18 cellular contexts compared by ENCODE assay signal in the genomic region with DNA sequence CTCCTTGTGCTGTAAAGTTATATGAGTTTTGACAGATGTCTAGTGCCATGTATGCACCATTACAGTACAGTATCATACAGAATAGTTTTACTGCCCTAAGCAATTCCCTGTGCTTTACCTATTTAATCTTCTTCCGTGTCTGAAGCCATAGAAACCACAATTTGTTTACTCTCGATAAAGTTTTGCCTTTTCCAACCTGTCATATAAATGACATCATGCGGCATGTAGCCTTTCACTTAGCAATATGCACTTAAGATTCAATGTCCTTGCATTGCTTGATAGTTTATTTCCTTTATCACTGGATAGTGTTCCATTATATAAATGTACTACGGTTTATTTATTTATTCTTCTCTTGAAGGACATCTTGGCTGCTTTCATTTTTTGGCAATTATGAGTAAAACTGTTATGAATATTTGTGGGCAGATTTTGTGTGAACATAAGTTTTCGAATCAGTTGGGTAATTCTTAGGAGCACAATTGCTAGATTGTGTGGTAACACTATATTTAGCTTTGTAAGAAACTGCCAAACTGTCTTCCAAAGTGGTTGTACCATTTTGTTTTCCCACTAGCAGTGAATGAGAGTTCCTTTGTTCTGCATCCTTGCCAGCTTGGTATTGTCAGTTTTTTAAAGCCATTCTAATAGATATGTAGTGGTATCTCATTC.
DNase-seq lines count a peak whose midpoint lies in the region; ATAC-seq and TF ChIP-seq lines count a peak whose summit lies in the region.
"Had no signal": no experiment of that assay in that cellular context is flagged by ENCODE, and none has a peak within 500 bp of the region (broad histone marks: within the 10 kb centered on the region; RNA-seq: fewer than 3 reads in every experiment).

No MANE protein-coding gene starts in this region.

- POLR2A ChIA-PET in CD8-positive, alpha-beta T cell (lab: Charles Lee): no interaction called here

- H3K27me3 ChIP-seq in fibroblast of lung (ENCODE audit: control insufficient read depth, insufficient read depth, low read length) (no peaks in the 10 kb centered on the region), prostate gland (replicated peaks; ENCODE audit: insufficient read depth) (no peaks in the 10 kb centered on the region)
- H3K27me3 ChIP-seq in CD8-positive, alpha-beta T cell (ENCODE audit: insufficient read depth, low read length): no peaks in the 10 kb centered on the region

- CTCF ChIA-PET in CD8-positive, alpha-beta T cell (lab: Charles Lee): no interaction called here

- no peaks in the 10 kb centered on the region for H3K79me2 ChIP-seq in fibroblast of lung (ENCODE audit: control insufficient read depth, insufficient read depth, low read length)

- H3K36me3 Mint-ChIP-seq in CD8-positive, alpha-beta T cell: peaks cover 5% of the 10 kb centered on the region

- peak; percentile 38 for DNase-seq in HCEC 1CT
- DNase-seq in SK-MEL-5 (ENCODE audit: low read depth, low spot score): peak; percentile 20
- DNase-seq in fibroblast of lung (ENCODE audit: low read depth in 2 of 2): peak; percentile 39 to 85
- peak; percentile 16 for DNase-seq in myocyte (ENCODE audit: low read depth)
- DNase-seq in activated CD4-positive, alpha-beta T cell treated with anti-CD3 and anti-CD28 coated beads, Interleukin-2, amount 50 U/mL, for 1 hour: no peak
- DNase-seq in CD8-positive, alpha-beta T cell: no peak
- no peak for DNase-seq in prostate gland (ENCODE audit: low spot score)
- DNase-seq: AML-193, Caco-2, DMS53, KBM-7, NCI-H1092, NCI-H2081 treated with DMSO at 0.1 percent for 48 hours, NCI-H226, SHP77 had no signal

- H3K4me1 ChIP-seq in fibroblast of lung (ENCODE audit: control insufficient read depth, extremely low read depth, insufficient read depth, low read length) (no peaks in the 10 kb centered on the region), prostate gland (replicated peaks) (no peaks in the 10 kb centered on the region)
- peaks cover 12% of the 10 kb centered on the region for H3K4me1 ChIP-seq in CD8-positive, alpha-beta T cell (ENCODE audit: insufficient read depth, low read length)
- H3K4me1 ChIP-seq: Caco-2, HAP-1 had no signal

- peaks cover 11% of the 10 kb centered on the region for H3K4me1 Mint-ChIP-seq in CD8-positive, alpha-beta T cell (ENCODE audit: low read depth)

- H3K36me3 ChIP-seq in fibroblast of lung (ENCODE audit: control insufficient read depth, insufficient read depth, low read length) (no peaks in the 10 kb centered on the region), prostate gland (no peaks in the 10 kb centered on the region)
- no peaks in the 10 kb centered on the region for H3K36me3 ChIP-seq in CD8-positive, alpha-beta T cell (ENCODE audit: insufficient read depth, low read length)
- H3K36me3 ChIP-seq: HAP-1 had no signal

- no peak overlapping the region for H2AFZ ChIP-seq in fibroblast of lung (ENCODE audit: low read length)

- no peak overlapping the region for H3K27ac Mint-ChIP-seq in CD8-positive, alpha-beta T cell

- H4K20me1 ChIP-seq in fibroblast of lung (ENCODE audit: control insufficient read depth, extremely low read depth, insufficient read depth, low read length): no peaks in the 10 kb centered on the region

- H3K4me3 ChIP-seq in fibroblast of lung (replicated peaks in 1 of 4; ENCODE audit: control extremely low read depth in 1 of 4, insufficient read depth in 1 of 4, low read depth in 3 of 4, low read length in 4 of 4): no peak overlapping the region
- H3K4me3 ChIP-seq in CD8-positive, alpha-beta T cell (ENCODE audit: low read depth, low read length): no peak overlapping the region
- no peak overlapping the region for H3K4me3 ChIP-seq in prostate gland
- H3K4me3 ChIP-seq: HAP-1 had no signal

- in situ Hi-C loops in SK-MEL-5 (cut with HindIII; ENCODE audit: low pct_unique_long_range_greater_than_20kb, low sequenced_read_pairs): no loop called here

- no peaks in the 10 kb centered on the region for H3K27me3 Mint-ChIP-seq in CD8-positive, alpha-beta T cell (ENCODE audit: low read depth)

- H3K9me3 ChIP-seq in fibroblast of lung (ENCODE audit: control insufficient read depth, insufficient read depth, low read depth, low read length) (no peaks in the 10 kb centered on the region), prostate gland (no peaks in the 10 kb centered on the region)
- H3K9me3 ChIP-seq in CD8-positive, alpha-beta T cell (ENCODE audit: low read length): no peaks in the 10 kb centered on the region
- H3K9me3 ChIP-seq: HAP-1 had no signal

- ATAC-seq in CD8-positive, alpha-beta T cell: no peak
- ATAC-seq in HG03521 (IDR thresholded peaks at IDR 0.05; ENCODE audit: unreplicated experiment): no peak
- ATAC-seq: SK-N-SH treated with all-trans-retinoic acid at 6 μM for 48 hours had no signal

- no peak overlapping the region for H3K4me3 Mint-ChIP-seq in CD8-positive, alpha-beta T cell

- TF ChIP-seq POLR2A in prostate gland (IDR thresholded peaks at IDR 0.05): no peak

- TF ChIP-seq CTCF in fibroblast of lung (conservative IDR thresholded peaks at IDR 0.05 in 1 of 2, IDR thresholded peaks at IDR 0.05 in 1 of 2; ENCODE audit: low read depth in 1 of 2, low read length in 2 of 2) (no peak), prostate gland (IDR thresholded peaks at IDR 0.05) (no peak)
- no peak for TF ChIP-seq CTCF in CD8-positive, alpha-beta T cell (IDR thresholded peaks at IDR 0.05)

- H3K9ac ChIP-seq in fibroblast of lung (ENCODE audit: insufficient read depth, low read length): no peak overlapping the region

- 57% methylated on average over 5 of the region's 5 CpGs for WGBS in prostate gland

- intact Hi-C loops in CD8-positive, alpha-beta T cell (cut with DNase I, micrococcal nuclease): loop anchor here in 1 of 2 experiments (10.0 kb wide), 1 partner anchor 1364 kb away; no protein-coding TSS in a partner anchor
- intact Hi-C loops in prostate gland (cut with DNase I): no loop called here

- H3K4me2 ChIP-seq in fibroblast of lung (ENCODE audit: extremely low read depth, insufficient read depth, low read length): no peak overlapping the region

- H3K27ac ChIP-seq in fibroblast of lung (ENCODE audit: insufficient read depth, low read length) (no peak overlapping the region), prostate gland (no peak overlapping the region)
- H3K27ac ChIP-seq in CD8-positive, alpha-beta T cell (ENCODE audit: low read depth, low read length): no peak overlapping the region

- peaks cover 2% of the 10 kb centered on the region for H3K9me3 Mint-ChIP-seq in CD8-positive, alpha-beta T cell

Comparison
In these comparisons a context has a peak if more than half of its experiments do, and no peak if none do; other contexts are left out.
1. DNase-seq: peak in HCEC 1CT (single experiment), SK-MEL-5 (single experiment), fibroblast of lung (2 of 2) and myocyte (single experiment); none in activated CD4-positive, alpha-beta T cell treated with anti-CD3 and anti-CD28 coated beads, Interleukin-2, amount 50 U/mL, for 1 hour (single experiment), CD8-positive, alpha-beta T cell (0 of 7) and prostate gland (single experiment).